ENCODE assay signal across 26 cellular contexts in the genomic region with DNA sequence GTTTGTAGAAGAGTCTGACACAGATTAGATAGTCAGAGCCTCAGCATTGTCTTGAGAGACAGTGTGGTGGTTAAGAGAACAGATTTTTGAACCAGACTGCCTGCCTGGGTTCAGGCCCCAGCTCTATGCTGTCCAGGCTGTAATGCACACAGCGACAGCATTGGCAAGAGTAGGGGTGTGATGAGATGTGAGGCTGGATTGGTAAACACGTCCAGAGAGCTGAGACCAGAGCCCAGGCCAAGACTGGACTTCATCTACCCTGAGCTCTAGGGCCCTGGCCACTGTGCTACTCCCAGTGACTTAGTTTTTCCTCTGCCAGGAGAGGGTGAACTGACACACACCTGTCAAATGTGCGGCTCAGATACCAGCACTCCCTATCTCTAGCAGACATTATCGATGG.
"Had no signal": no experiment of that assay in that cellular context is flagged by ENCODE, and none has a peak within 500 bp of the region (broad histone marks: within the 10 kb centered on the region; RNA-seq: fewer than 3 reads in every experiment).

No MANE protein-coding gene starts in this region.

- H3K4me1 Mint-ChIP-seq: immature natural killer cell, naive B cell, nephron had no signal

- DNase-seq: hypothalamus; immature natural killer cell; kidney; lower lobe of right lung; mammary epithelial cell; mesenchymal stem cell; naive B cell; occipital lobe; psoas muscle; stimulated activated CD4-positive, alpha-beta T cell treated with anti-CD3 and anti-CD28 coated beads, Interleukin-12 subunit alpha, Interleukin-12 subunit beta, amount 100 ng/mL, for 4 hours; stimulated activated CD4-positive, alpha-beta T cell treated with anti-CD3 and anti-CD28 coated beads, Interleukin-15, amount 100 ng/mL, for 24 hours; stimulated activated CD4-positive, alpha-beta T cell treated with anti-CD3 and anti-CD28 coated beads, Interleukin-2, amount 100 ng/mL, for 24 hours; stimulated activated CD4-positive, alpha-beta T cell treated with anti-CD3 and anti-CD28 coated beads, Interleukin-4, amount 100 ng/mL, for 1 hour; stimulated activated naive CD4-positive, alpha-beta T cell; tibial artery; trophoblast cell; upper lobe of right lung had no signal

- H3K27me3 ChIP-seq: neutrophil, suprapubic skin, tibial artery, upper lobe of right lung had no signal

- H3K4me3 ChIP-seq: lower lobe of right lung, psoas muscle, skin epidermis, suprapubic skin, thoracic aorta, tibial artery, upper lobe of right lung had no signal

- H2AFZ ChIP-seq: parathyroid adenoma had no signal

- ATAC-seq: psoas muscle, sciatic nerve, upper lobe of right lung had no signal

- H3K9me3 Mint-ChIP-seq: immature natural killer cell; naive B cell; nephron; neural crest cell; stimulated activated naive CD8-positive, alpha-beta T cell treated with anti-CD3 and anti-CD28 coated beads, Interleukin-15, Interleukin-2, amounts not matched to agents 100 ng/mL and 50 ng/mL, for 24 hours had no signal

- H3K4me3 Mint-ChIP-seq: immature natural killer cell; naive B cell; nephron; neural crest cell; stimulated activated naive CD8-positive, alpha-beta T cell treated with anti-CD3 and anti-CD28 coated beads, Interleukin-15, Interleukin-2, amounts not matched to agents 100 ng/mL and 50 ng/mL, for 24 hours had no signal

- H3K4me1 ChIP-seq: lower lobe of right lung, parathyroid adenoma, psoas muscle, suprapubic skin, tibial artery, upper lobe of right lung had no signal

- H3K36me3 Mint-ChIP-seq: immature natural killer cell, naive B cell had no signal

- H3K27ac Mint-ChIP-seq: immature natural killer cell; naive B cell; nephron; stimulated activated naive CD8-positive, alpha-beta T cell treated with anti-CD3 and anti-CD28 coated beads, Interleukin-15, Interleukin-2, amounts not matched to agents 100 ng/mL and 50 ng/mL, for 24 hours had no signal

- H3K27ac ChIP-seq: lower lobe of right lung, neutrophil, parathyroid adenoma, psoas muscle, skin epidermis, suprapubic skin, thoracic aorta, tibial artery, upper lobe of right lung had no signal

- H3K36me3 ChIP-seq: lower lobe of right lung, neutrophil, suprapubic skin, thoracic aorta, tibial artery, upper lobe of right lung had no signal

- H3K9me3 ChIP-seq: lower lobe of right lung, neutrophil, psoas muscle, suprapubic skin, thoracic aorta, tibial artery, upper lobe of right lung had no signal

- H3K9ac ChIP-seq: parathyroid adenoma had no signal
